In genomic region chr10:65735382-65735781, GRCh38 we compare ENCODE assay signal across 6 cellular contexts.
"Had no signal": no experiment of that assay in that cellular context is flagged by ENCODE, and none has a peak within 500 bp of the region (broad histone marks: within the 10 kb centered on the region; RNA-seq: fewer than 3 reads in every experiment).

No MANE protein-coding gene starts in this region.

- H3K27ac ChIP-seq: HL-60 had no signal

- FAIRE-seq: HepG2, HTR-8/SVneo, K562 had no signal

- ATAC-seq: HepG2, K562 had no signal

- H3K4me3 ChIP-seq: K562 had no signal

- DNase-seq: IMR-90, KBM-7 had no signal
